In genomic region chr10:112184379-112184778, GRCh38 we compare ENCODE assay signal across 8 cellular contexts. TPM values are rescaled to one million over a fixed set of nuclear protein-coding genes. Genes with fewer than 3 reads are reported as not detected.
DNase-seq lines count a peak whose midpoint lies in the region; ATAC-seq, FAIRE-seq and TF ChIP-seq lines count a peak whose summit lies in the region.

No MANE protein-coding gene starts in this region.

- no peak for TF ChIP-seq POLR2A in GM12891 (IDR thresholded peaks at IDR 0.05; ENCODE audit: low read depth, low read length)

- CTCF ChIA-PET in GM10248 (lab: Yijun Ruan, JAX) = interaction anchor here (1.1 to 5.3 kb wide), 8 partner anchors 12 to 124 kb away, joined by 4 to 40 read pairs (median 5); no protein-coding TSS in a partner anchor

- no peak for TF ChIP-seq CTCF in epithelial cell of proximal tubule (conservative IDR thresholded peaks at IDR 0.05; ENCODE audit: low read depth, low read length)
- no peak for TF ChIP-seq CTCF in retinal pigment epithelial cell (conservative IDR thresholded peaks at IDR 0.05; ENCODE audit: low read depth, low read length)
- TF ChIP-seq CTCF in GM10248 (IDR thresholded peaks at IDR 0.05; ENCODE audit: control extremely low read depth, extremely low read depth, low read depth, missing control alignments) = no peak

- no peak for FAIRE-seq in GM12891 (lab: Jason Lieb, UNC)

- DNase-seq in OCI-M1 (lab: John Stamatoyannopoulos, UW) (peak; percentile 44), epithelial cell of proximal tubule (ENCODE audit: low read depth) (no peak), retinal pigment epithelial cell (ENCODE audit: low read depth) (no peak), NCI-H2107 treated with DMSO at 0.1 percent for 48 hours (lab: John Stamatoyannopoulos, UW; ENCODE audit: unreplicated experiment) (no peak), GM10248 (ENCODE audit: extremely low spot score) (no peak), GM12891 (ENCODE audit: insufficient read length, low spot score) (no peak)

- POLR2A ChIA-PET in GM10248 (lab: Yijun Ruan, JAX) = no interaction called here

- no peak for ATAC-seq in HG03342 (IDR thresholded peaks at IDR 0.05; ENCODE audit: unreplicated experiment)

- H3K4me3 ChIP-seq in GM08714 (ENCODE audit: low read length) (peak overlapping the region; percentile 95; the same call in 1 of the 2 replicates), epithelial cell of proximal tubule (ENCODE audit: low read depth, low read length) (peak overlapping the region; percentile 95), retinal pigment epithelial cell (ENCODE audit: low read length) (peak overlapping the region; percentile 95)

TF ChIP-seq in GM12891, 5 proteins besides CTCF, POLR2A, EP300 and RAD21:
- no peak for TF ChIP-seq POLR2AphosphoS5 (IDR thresholded peaks at IDR 0.05; ENCODE audit: low read depth, low read length)
- TF ChIP-seq SPI1 (IDR thresholded peaks at IDR 0.05; ENCODE audit: low read depth, low read length) = no peak

RNA-seq across cellular contexts. Expression of gene GPAM, which starts 0.8 kb away (rescaled TPM):
- 5.5 and 8.0 TPM in 2 replicates for total RNA-seq in epithelial cell of proximal tubule
- 2.3 TPM for polyA plus RNA-seq in GM12891 (2012; ENCODE audit: low read depth, missing spikeins)
